ENCODE assay signal across 7 cellular contexts in genomic region chr17:75131278-75132017, GRCh38. TPM values are rescaled to one million over a fixed set of nuclear protein-coding genes. Genes with fewer than 3 reads are reported as not detected.
DNase-seq lines count a peak whose midpoint lies in the region; ATAC-seq and TF ChIP-seq lines count a peak whose summit lies in the region.

Gene NT5C (minus strand): TSS chr17:75131742. CDS start chr17:75131707, 35 bp downstream.

- DNase-seq in GM13977 (ENCODE audit: low spot score) (peak; percentile 95), NCI-H1105 (lab: John Stamatoyannopoulos, UW) (peak; percentile 70), astrocyte of the hippocampus (ENCODE audit: low read depth, low spot score) (peak; percentile 91), hippocampal formation (lab: John Stamatoyannopoulos, UW) (peak; percentile 36 to 54), retinal pigment epithelial cell (ENCODE audit: low read depth) (no peak)

- ATAC-seq in HG02623 (IDR thresholded peaks at IDR 0.05; ENCODE audit: unreplicated experiment), result peak; percentile 82

- in situ Hi-C loops in GM13977 (cut with MboI; ENCODE audit: low pct_unique_long_range_greater_than_20kb, low sequenced_read_pairs, unreplicated experiment), result no loop called here

- intact Hi-C loops in T-helper 2 cell treated with Interferon-gamma antibody and Interleukin-4, amounts not matched to agents 100 ng/mL and 5 ng/mL, for 36 hours (cut with micrococcal nuclease), result loop anchor here (2.0 to 10.0 kb wide), 4 partner anchors 17 to 71 kb away; partner anchors contain the start of gene JPT1

- TF ChIP-seq CTCF in GM13977 (IDR thresholded peaks at IDR 0.05; ENCODE audit: extremely low read depth, insufficient read depth, missing control alignments), result peak; percentile 78
- peak; percentile 60 for TF ChIP-seq CTCF in retinal pigment epithelial cell (conservative IDR thresholded peaks at IDR 0.05; ENCODE audit: low read depth, low read length)

- peak within 1 kb of the TSS; percentile 73 for H3K4me3 ChIP-seq in retinal pigment epithelial cell (ENCODE audit: low read length)

RNA-seq across cellular contexts. Expression of gene NT5C, which starts in this region (rescaled TPM):
- total RNA-seq in T-helper 2 cell treated with Interferon-gamma antibody and Interleukin-4, amounts not matched to agents 100 ng/mL and 5 ng/mL, for 36 hours, result 55.2 and 61.0 TPM in 2 replicates
